11 cellular contexts compared by ENCODE assay signal in the genomic region with DNA sequence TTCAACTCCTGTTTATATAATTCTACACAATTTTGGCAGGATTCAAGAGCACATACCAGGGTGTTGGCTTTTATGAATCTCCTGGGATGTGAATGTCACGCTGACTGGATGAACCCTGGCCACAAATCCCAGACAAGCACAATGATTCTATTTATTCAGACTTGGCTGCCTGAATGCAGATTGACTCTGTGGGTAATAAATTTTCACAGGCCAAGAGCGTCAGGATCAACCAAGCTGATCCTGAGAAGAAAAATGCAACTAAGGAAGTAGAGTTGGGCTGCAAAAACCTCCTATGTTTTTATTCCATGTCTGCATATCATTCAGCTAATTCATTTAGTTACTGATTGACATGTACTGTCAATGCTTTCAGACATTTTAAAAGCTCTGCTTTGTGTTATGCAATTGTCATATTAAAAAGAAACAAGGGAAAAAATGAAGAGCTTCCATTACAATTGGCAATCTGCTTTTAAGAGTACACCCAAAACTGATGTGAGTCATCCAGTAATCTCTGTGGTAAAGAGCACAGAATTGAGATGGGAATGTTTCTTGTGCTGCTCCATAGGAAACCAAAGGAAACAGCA.
DNase-seq lines count a peak whose midpoint lies in the region; ATAC-seq and TF ChIP-seq lines count a peak whose summit lies in the region.
"Had no signal": no experiment of that assay in that cellular context is flagged by ENCODE, and none has a peak within 500 bp of the region (broad histone marks: within the 10 kb centered on the region; RNA-seq: fewer than 3 reads in every experiment).

No MANE protein-coding gene starts in this region.

- CTCF ChIA-PET in activated CD4-positive, alpha-beta memory T cell treated with anti-CD3 and anti-CD28 coated beads, Interleukin-2, amount 10 ng/mL, durations not matched to agents 7 days and 5 days (lab: Charles Lee): no interaction called here

- POLR2A ChIA-PET in activated CD4-positive, alpha-beta memory T cell treated with anti-CD3 and anti-CD28 coated beads, Interleukin-2, amount 10 ng/mL, durations not matched to agents 7 days and 5 days (lab: Charles Lee): no interaction called here

- TF ChIP-seq CTCF in fibroblast of lung (conservative IDR thresholded peaks at IDR 0.05 in 1 of 2, IDR thresholded peaks at IDR 0.05 in 1 of 2; ENCODE audit: low read depth in 1 of 2, low read length in 2 of 2) (no peak), osteocyte (IDR thresholded peaks at IDR 0.05) (no peak)

- H3K9me3 Mint-ChIP-seq in osteocyte (ENCODE audit: unreplicated experiment): peaks cover 38% of the 10 kb centered on the region
- no peaks in the 10 kb centered on the region for H3K9me3 Mint-ChIP-seq in activated CD4-positive, alpha-beta memory T cell treated with anti-CD3 and anti-CD28 coated beads, Interleukin-2, amount 10 ng/mL, durations not matched to agents 7 days and 5 days

- H3K4me1 ChIP-seq in fibroblast of lung (ENCODE audit: control insufficient read depth, extremely low read depth, insufficient read depth, low read length): no peaks in the 10 kb centered on the region

- H3K4me3 ChIP-seq in fibroblast of lung (replicated peaks in 1 of 4; ENCODE audit: control extremely low read depth in 1 of 4, insufficient read depth in 1 of 4, low read depth in 3 of 4, low read length in 4 of 4): no peak overlapping the region
- H3K4me3 ChIP-seq: lung had no signal

- H2AFZ ChIP-seq in fibroblast of lung (ENCODE audit: low read length): no peak overlapping the region

- no peaks in the 10 kb centered on the region for H3K79me2 ChIP-seq in fibroblast of lung (ENCODE audit: control insufficient read depth, insufficient read depth, low read length)

- DNase-seq in DMS79 treated with DMSO at 0.1 percent for 48 hours (lab: John Stamatoyannopoulos, UW): peak; percentile 18
- peak; percentile 80 for DNase-seq in NCI-H460 (ENCODE audit: extremely low read depth, low read depth)
- DNase-seq in fibroblast of lung (ENCODE audit: low read depth in 2 of 2): peak; percentile 98 to 100
- peak; percentile 80 for DNase-seq in osteocyte (ENCODE audit: extremely low spot score, unreplicated experiment)
- DNase-seq in OCI-M2 (lab: John Stamatoyannopoulos, UW; ENCODE audit: unreplicated experiment): no peak
- no peak for DNase-seq in activated CD4-positive, alpha-beta memory T cell treated with anti-CD3 and anti-CD28 coated beads, Interleukin-2, amount 10 ng/mL, durations not matched to agents 7 days and 5 days
- no peak for DNase-seq in stimulated activated CD4-positive, alpha-beta T cell treated with anti-CD3 and anti-CD28 coated beads, Interleukin-12 subunit alpha, Interleukin-12 subunit beta, amount 100 ng/mL, for 4 hours
- DNase-seq: activated naive CD4-positive, alpha-beta T cell treated with Interleukin-2 at 50 U/mL for 16 hours; HCEC 1CT had no signal

- H3K27me3 ChIP-seq in fibroblast of lung (ENCODE audit: control insufficient read depth, insufficient read depth, low read length): no peaks in the 10 kb centered on the region

- H3K9me3 ChIP-seq in fibroblast of lung (ENCODE audit: control insufficient read depth, insufficient read depth, low read depth, low read length): no peaks in the 10 kb centered on the region

- no peaks in the 10 kb centered on the region for H3K27me3 Mint-ChIP-seq in osteocyte (ENCODE audit: unreplicated experiment)
- no peaks in the 10 kb centered on the region for H3K27me3 Mint-ChIP-seq in activated CD4-positive, alpha-beta memory T cell treated with anti-CD3 and anti-CD28 coated beads, Interleukin-2, amount 10 ng/mL, durations not matched to agents 7 days and 5 days

- no peak for ATAC-seq in HG02885 (IDR thresholded peaks at IDR 0.05; ENCODE audit: poor library complexity, unreplicated experiment)

- H3K36me3 Mint-ChIP-seq in osteocyte (ENCODE audit: unreplicated experiment): peaks cover 52% of the 10 kb centered on the region
- no peaks in the 10 kb centered on the region for H3K36me3 Mint-ChIP-seq in activated CD4-positive, alpha-beta memory T cell treated with anti-CD3 and anti-CD28 coated beads, Interleukin-2, amount 10 ng/mL, durations not matched to agents 7 days and 5 days (ENCODE audit: low read depth)

- H3K27ac ChIP-seq in fibroblast of lung (ENCODE audit: insufficient read depth, low read length): no peak overlapping the region

- no peak overlapping the region for H3K4me2 ChIP-seq in fibroblast of lung (ENCODE audit: extremely low read depth, insufficient read depth, low read length)

- H3K36me3 ChIP-seq in fibroblast of lung (ENCODE audit: control insufficient read depth, insufficient read depth, low read length): no peaks in the 10 kb centered on the region

- H3K4me1 Mint-ChIP-seq in osteocyte (ENCODE audit: unreplicated experiment): peaks cover 70% of the 10 kb centered on the region
- no peaks in the 10 kb centered on the region for H3K4me1 Mint-ChIP-seq in activated CD4-positive, alpha-beta memory T cell treated with anti-CD3 and anti-CD28 coated beads, Interleukin-2, amount 10 ng/mL, durations not matched to agents 7 days and 5 days

- H3K4me3 Mint-ChIP-seq in osteocyte (ENCODE audit: unreplicated experiment): peak overlapping the region; percentile 32
- no peak overlapping the region for H3K4me3 Mint-ChIP-seq in activated CD4-positive, alpha-beta memory T cell treated with anti-CD3 and anti-CD28 coated beads, Interleukin-2, amount 10 ng/mL, durations not matched to agents 7 days and 5 days

- no peaks in the 10 kb centered on the region for H4K20me1 ChIP-seq in fibroblast of lung (ENCODE audit: control insufficient read depth, extremely low read depth, insufficient read depth, low read length)

- H3K27ac Mint-ChIP-seq in osteocyte (ENCODE audit: unreplicated experiment): peak overlapping the region; percentile 96
- H3K27ac Mint-ChIP-seq in activated CD4-positive, alpha-beta memory T cell treated with anti-CD3 and anti-CD28 coated beads, Interleukin-2, amount 10 ng/mL, durations not matched to agents 7 days and 5 days: no peak overlapping the region

- H3K9ac ChIP-seq in fibroblast of lung (ENCODE audit: insufficient read depth, low read length): no peak overlapping the region

Comparison
In these comparisons a context has a peak if more than half of its experiments do, and no peak if none do; other contexts are left out.
1. DNase-seq: peak in DMS79 treated with DMSO at 0.1 percent for 48 hours (single experiment), NCI-H460 (single experiment), fibroblast of lung (2 of 2) and osteocyte (single experiment); none in OCI-M2 (single experiment), activated CD4-positive, alpha-beta memory T cell treated with anti-CD3 and anti-CD28 coated beads, Interleukin-2, amount 10 ng/mL, durations not matched to agents 7 days and 5 days (single experiment) and stimulated activated CD4-positive, alpha-beta T cell treated with anti-CD3 and anti-CD28 coated beads, Interleukin-12 subunit alpha, Interleukin-12 subunit beta, amount 100 ng/mL, for 4 hours (single experiment).